In the genomic region with DNA sequence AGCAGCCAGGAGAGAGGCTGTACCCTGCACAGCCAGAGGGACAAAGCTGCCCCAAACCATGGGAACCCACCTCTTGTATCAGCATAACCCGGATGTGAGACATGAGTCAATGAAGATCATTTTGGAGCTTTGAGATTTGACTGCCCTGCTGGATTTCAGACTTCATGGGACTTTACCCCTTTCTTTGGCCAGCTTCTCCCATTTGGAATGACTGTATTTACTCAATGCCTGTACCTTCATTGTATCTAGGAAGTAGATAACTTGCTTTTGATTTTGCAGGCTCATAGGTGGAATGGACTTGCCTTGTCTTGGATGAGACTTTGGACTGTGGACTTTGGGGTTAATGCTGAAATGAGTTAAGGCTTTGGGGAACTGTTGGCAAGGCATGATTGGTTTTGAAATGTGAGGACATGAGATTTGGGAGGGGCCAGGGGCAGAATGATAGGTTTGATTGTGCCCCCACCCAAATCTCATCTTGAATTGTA, we compare ENCODE assay signal across 31 cellular contexts.
"Had no signal": no experiment of that assay in that cellular context is flagged by ENCODE, and none has a peak within 500 bp of the region (broad histone marks: within the 10 kb centered on the region; RNA-seq: fewer than 3 reads in every experiment).

No MANE protein-coding gene starts in this region.

- DNase-seq: activated CD4-positive, alpha-beta memory T cell treated with anti-CD3 and anti-CD28 coated beads, Interleukin-2, amount 10 ng/mL, durations not matched to agents 7 days and 5 days; activated CD4-positive, alpha-beta T cell treated with anti-CD3 and anti-CD28 coated beads for 1 hour; activated CD4-positive, alpha-beta T cell treated with anti-CD3 and anti-CD28 coated beads for 36 hours; activated CD4-positive, alpha-beta T cell treated with anti-CD3 and anti-CD28 coated beads for 48 hours; activated CD4-positive, alpha-beta T cell treated with anti-CD3 and anti-CD28 coated beads, Interleukin-2, amount 10 ng/mL, durations not matched to agents 7 days and 5 days; activated CD4-positive, alpha-beta T cell treated with anti-CD3 and anti-CD28 coated beads, Interleukin-2, amount 50 U/mL, for 48 hours; activated CD4-positive, CD25-positive, alpha-beta regulatory T cell; activated CD8-positive, alpha-beta memory T cell treated with anti-CD3 and anti-CD28 coated beads for 24 hours; activated CD8-positive, alpha-beta memory T cell treated with anti-CD3 and anti-CD28 coated beads, Interleukin-2, amount 10 ng/mL, durations not matched to agents 7 days and 5 days; activated CD8-positive, alpha-beta memory T cell treated with anti-CD3 and anti-CD28 coated beads, Interleukin-2, amount 50 U/mL, for 48 hours; activated CD8-positive, alpha-beta T cell treated with anti-CD3 and anti-CD28 coated beads, Interleukin-2, amount 10 ng/mL, durations not matched to agents 7 days and 5 days; activated effector memory CD4-positive, alpha-beta T cell treated with Interleukin-2 at 50 U/mL for 16 hours; activated gamma-delta T cell; activated naive CD4-positive, alpha-beta T cell treated with anti-CD3 and anti-CD28 coated beads, Interleukin-2, amount 10 ng/mL, durations not matched to agents 7 days and 5 days; activated naive CD4-positive, alpha-beta T cell treated with Interleukin-2 at 50 U/mL for 16 hours; activated naive CD8-positive, alpha-beta T cell treated with anti-CD3 and anti-CD28 coated beads, Interleukin-2, amount 10 ng/mL, durations not matched to agents 7 days and 5 days; activated naive CD8-positive, alpha-beta T cell treated with anti-CD3 and anti-CD28 coated beads, Interleukin-2, amount 50 U/mL, for 24 hours; activated T-cell treated with anti-CD3 and anti-CD28 coated beads, Interleukin-2, amount 50 U/mL, for 24 hours; activated T-cell treated with anti-CD3 and anti-CD28 coated beads, Interleukin-2, amount 50 U/mL, for 48 hours; amygdala; anterior cingulate cortex; caudate nucleus; cerebellar nuclear complex; T-helper 1 cell; T-helper 2 cell; T-helper 9 cell; WERI-Rb-1 had no signal

- H3K9me3 ChIP-seq: ascending aorta had no signal

- H3K27me3 ChIP-seq: ascending aorta, cardiac muscle cell had no signal

- H3K27ac ChIP-seq: ascending aorta, cardiac muscle cell, WERI-Rb-1 had no signal

- ATAC-seq: activated CD4-positive, alpha-beta T cell treated with anti-CD3 and anti-CD28 coated beads for 36 hours; activated CD4-positive, CD25-positive, alpha-beta regulatory T cell treated with anti-CD3 and anti-CD28 coated beads, Interleukin-2, amount 50 U/mL, for 24 hours; activated CD8-positive, alpha-beta memory T cell treated with anti-CD3 and anti-CD28 coated beads, Interleukin-2, amount 10 ng/mL, durations not matched to agents 7 days and 5 days; activated CD8-positive, alpha-beta T cell treated with anti-CD3 and anti-CD28 coated beads, Interleukin-2, amount 10 ng/mL, durations not matched to agents 7 days and 5 days; activated naive CD8-positive, alpha-beta T cell treated with anti-CD3 and anti-CD28 coated beads, Interleukin-2, amount 50 U/mL, for 24 hours; WTC11 had no signal

- H3K4me1 ChIP-seq: ascending aorta had no signal

- H3K36me3 ChIP-seq: ascending aorta, cardiac muscle cell, WERI-Rb-1 had no signal

- H3K4me3 ChIP-seq: ascending aorta, cardiac muscle cell had no signal
